Comparison of ENCODE assay signal across 18 cellular contexts in the genomic region with DNA sequence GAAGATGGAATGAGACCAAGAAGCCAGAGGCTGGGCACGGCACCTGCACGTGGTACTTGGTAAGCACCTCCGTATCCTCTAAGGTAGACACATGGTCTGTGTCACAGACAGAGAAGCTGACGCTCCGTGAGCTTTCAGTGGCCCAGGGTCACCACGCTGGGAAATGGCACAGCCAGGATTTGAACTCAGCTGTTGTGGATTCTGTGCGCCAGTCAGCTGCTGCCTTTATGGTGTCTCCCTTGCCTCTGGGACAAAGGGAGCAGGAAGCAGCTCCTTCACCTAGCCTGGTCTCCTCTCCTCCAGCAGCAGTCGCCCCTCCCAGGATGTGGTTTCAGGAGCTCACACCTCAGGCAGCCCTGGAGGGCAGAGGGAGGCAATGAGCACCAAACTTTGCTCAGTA.
DNase-seq lines count a peak whose midpoint lies in the region; ATAC-seq and TF ChIP-seq lines count a peak whose summit lies in the region.
"Had no signal": no experiment of that assay in that cellular context is flagged by ENCODE, and none has a peak within 500 bp of the region (broad histone marks: within the 10 kb centered on the region; RNA-seq: fewer than 3 reads in every experiment).

No MANE protein-coding gene starts in this region.

- H3K27me3 Mint-ChIP-seq in activated naive CD4-positive, alpha-beta T cell treated with anti-CD3 and anti-CD28 coated beads, Interleukin-2, amount 10 ng/mL, durations not matched to agents 7 days and 5 days: peaks cover 38% of the 10 kb centered on the region
- peaks cover 12% of the 10 kb centered on the region for H3K27me3 Mint-ChIP-seq in activated T-helper 2 cell treated with anti-CD3 and anti-CD28 coated beads, Interferon-gamma antibody, Interleukin-2, Interleukin-4, amounts not matched to agents 10 μg/mL and 5 μg/mL and 100 μg/mL, durations not matched to agents 14 hours and 24 hours and 36 hours (ENCODE audit: low read depth)
- H3K27me3 Mint-ChIP-seq in stimulated activated naive CD8-positive, alpha-beta T cell treated with anti-CD3 and anti-CD28 coated beads, Interleukin-15, amount 100 ng/mL, for 72 hours: peaks cover 45% of the 10 kb centered on the region

- H3K27ac Mint-ChIP-seq in activated naive CD4-positive, alpha-beta T cell treated with anti-CD3 and anti-CD28 coated beads, Interleukin-2, amount 10 ng/mL, durations not matched to agents 7 days and 5 days: no peak overlapping the region
- no peak overlapping the region for H3K27ac Mint-ChIP-seq in activated T-helper 2 cell treated with anti-CD3 and anti-CD28 coated beads, Interferon-gamma antibody, Interleukin-2, Interleukin-4, amounts not matched to agents 10 μg/mL and 5 μg/mL and 100 μg/mL, durations not matched to agents 14 hours and 24 hours and 36 hours
- H3K27ac Mint-ChIP-seq in stimulated activated naive CD8-positive, alpha-beta T cell treated with anti-CD3 and anti-CD28 coated beads, Interleukin-15, amount 100 ng/mL, for 72 hours: no peak overlapping the region
- H3K27ac Mint-ChIP-seq: activated naive CD8-positive, alpha-beta T cell; brain; T-cell had no signal

- intact Hi-C loops in activated T-helper 2 cell treated with anti-CD3 and anti-CD28 coated beads, Interferon-gamma antibody, Interleukin-2, Interleukin-4, amounts not matched to agents 10 μg/mL and 5 μg/mL and 100 μg/mL, durations not matched to agents 14 hours and 24 hours and 36 hours (cut with micrococcal nuclease): no loop called here
- intact Hi-C loops in stomach (cut with DNase I; ENCODE audit: low total_unique reads): no loop called here

- peaks cover 0 to 25% (median 4%) of the 10 kb centered on the region in 3 donors for H3K27me3 ChIP-seq in stomach
- H3K27me3 ChIP-seq: left lung had no signal

- ATAC-seq in stimulated activated naive CD8-positive, alpha-beta T cell treated with anti-CD3 and anti-CD28 coated beads, Interleukin-15, amount 100 ng/mL, for 72 hours: no peak
- ATAC-seq: sciatic nerve had no signal

- no peaks in the 10 kb centered on the region for H3K9me3 Mint-ChIP-seq in activated naive CD4-positive, alpha-beta T cell treated with anti-CD3 and anti-CD28 coated beads, Interleukin-2, amount 10 ng/mL, durations not matched to agents 7 days and 5 days
- H3K9me3 Mint-ChIP-seq in activated T-helper 2 cell treated with anti-CD3 and anti-CD28 coated beads, Interferon-gamma antibody, Interleukin-2, Interleukin-4, amounts not matched to agents 10 μg/mL and 5 μg/mL and 100 μg/mL, durations not matched to agents 14 hours and 24 hours and 36 hours: no peaks in the 10 kb centered on the region
- H3K9me3 Mint-ChIP-seq in stimulated activated naive CD8-positive, alpha-beta T cell treated with anti-CD3 and anti-CD28 coated beads, Interleukin-15, amount 100 ng/mL, for 72 hours: no peaks in the 10 kb centered on the region
- H3K9me3 Mint-ChIP-seq: brain, T-cell had no signal

- TF ChIP-seq EP300 in stomach (IDR thresholded peaks at IDR 0.05): no peak

- H3K4me3 Mint-ChIP-seq in activated naive CD4-positive, alpha-beta T cell treated with anti-CD3 and anti-CD28 coated beads, Interleukin-2, amount 10 ng/mL, durations not matched to agents 7 days and 5 days: no peak overlapping the region
- H3K4me3 Mint-ChIP-seq in activated T-helper 2 cell treated with anti-CD3 and anti-CD28 coated beads, Interferon-gamma antibody, Interleukin-2, Interleukin-4, amounts not matched to agents 10 μg/mL and 5 μg/mL and 100 μg/mL, durations not matched to agents 14 hours and 24 hours and 36 hours (ENCODE audit: low read depth): no peak overlapping the region
- H3K4me3 Mint-ChIP-seq in stimulated activated naive CD8-positive, alpha-beta T cell treated with anti-CD3 and anti-CD28 coated beads, Interleukin-15, amount 100 ng/mL, for 72 hours: peak overlapping the region in 1 of 2 donors; percentile 5
- H3K4me3 Mint-ChIP-seq: activated naive CD8-positive, alpha-beta T cell; brain had no signal

- H3K36me3 Mint-ChIP-seq in activated naive CD4-positive, alpha-beta T cell treated with anti-CD3 and anti-CD28 coated beads, Interleukin-2, amount 10 ng/mL, durations not matched to agents 7 days and 5 days: no peaks in the 10 kb centered on the region
- no peaks in the 10 kb centered on the region for H3K36me3 Mint-ChIP-seq in activated T-helper 2 cell treated with anti-CD3 and anti-CD28 coated beads, Interferon-gamma antibody, Interleukin-2, Interleukin-4, amounts not matched to agents 10 μg/mL and 5 μg/mL and 100 μg/mL, durations not matched to agents 14 hours and 24 hours and 36 hours (ENCODE audit: low read depth)
- H3K36me3 Mint-ChIP-seq: activated naive CD8-positive, alpha-beta T cell; brain; T-cell had no signal

- TF ChIP-seq POLR2A in stomach (IDR thresholded peaks at IDR 0.05): no peak

- CTCF ChIA-PET in activated naive CD4-positive, alpha-beta T cell treated with anti-CD3 and anti-CD28 coated beads, Interleukin-2, amount 10 ng/mL, durations not matched to agents 7 days and 5 days (lab: Charles Lee): no interaction called here

- H3K9me3 ChIP-seq in stomach: no peaks in the 10 kb centered on the region
- H3K9me3 ChIP-seq: left lung had no signal

- H3K4me1 ChIP-seq in stomach: peaks cover 0 to 10% (median 3%) of the 10 kb centered on the region in 4 donors

- DNase-seq in activated naive CD4-positive, alpha-beta T cell treated with anti-CD3 and anti-CD28 coated beads, Interleukin-2, amount 10 ng/mL, durations not matched to agents 7 days and 5 days: peak; percentile 54
- no peak for DNase-seq in activated naive CD4-positive, alpha-beta T cell treated with anti-CD3 and anti-CD28 coated beads, Interleukin-2, amount 50 U/mL, for 16 hours
- peak; percentile 53 for DNase-seq in Jurkat, Clone E6-1 (ENCODE audit: low read depth, low spot score)
- DNase-seq in activated T-helper 2 cell treated with anti-CD3 and anti-CD28 coated beads, Interferon-gamma antibody, Interleukin-2, Interleukin-4, amounts not matched to agents 10 μg/mL and 5 μg/mL and 100 μg/mL, durations not matched to agents 14 hours and 24 hours and 36 hours (ENCODE audit: low spot score): peak; percentile 5
- DNase-seq in stomach: peak; percentile 17
- DNase-seq in stimulated activated CD4-positive, alpha-beta T cell treated with anti-CD3 and anti-CD28 coated beads, Interleukin-4, amount 100 ng/mL, for 4 hours: no peak
- DNase-seq in stimulated activated naive CD8-positive, alpha-beta T cell treated with anti-CD3 and anti-CD28 coated beads, Interleukin-15, amount 100 ng/mL, for 72 hours: no peak
- no peak for DNase-seq in HUDEP-2 (lab: John Stamatoyannopoulos, UW; ENCODE audit: unreplicated experiment in 76 of 76)
- DNase-seq: foreskin melanocyte; GOT3; left lung; NCI-H2227 treated with DMSO at 0.1 percent for 48 hours; stimulated activated CD4-positive, alpha-beta T cell treated with anti-CD3 and anti-CD28 coated beads, Interleukin-2, amount 100 ng/mL, for 24 hours; WERI-Rb-1 had no signal

- peaks cover 23% of the 10 kb centered on the region for H3K4me1 Mint-ChIP-seq in activated naive CD4-positive, alpha-beta T cell treated with anti-CD3 and anti-CD28 coated beads, Interleukin-2, amount 10 ng/mL, durations not matched to agents 7 days and 5 days
- H3K4me1 Mint-ChIP-seq in activated T-helper 2 cell treated with anti-CD3 and anti-CD28 coated beads, Interferon-gamma antibody, Interleukin-2, Interleukin-4, amounts not matched to agents 10 μg/mL and 5 μg/mL and 100 μg/mL, durations not matched to agents 14 hours and 24 hours and 36 hours (ENCODE audit: low read depth): peaks cover 9% of the 10 kb centered on the region
- H3K4me1 Mint-ChIP-seq in stimulated activated naive CD8-positive, alpha-beta T cell treated with anti-CD3 and anti-CD28 coated beads, Interleukin-15, amount 100 ng/mL, for 72 hours: peaks cover 18% of the 10 kb centered on the region

- 70 to 81% (median 75%) methylated on average over 8 of the region's 8 CpGs for WGBS in stomach, 5 donors

- no peak overlapping the region for H3K4me3 ChIP-seq in Jurkat, Clone E6-1 (ENCODE audit: low read length)
- H3K4me3 ChIP-seq in stomach: no peak overlapping the region
- H3K4me3 ChIP-seq: left lung had no signal

- no peak overlapping the region for H3K27ac ChIP-seq in stomach
- H3K27ac ChIP-seq: left lung, WERI-Rb-1 had no signal

- no peak for TF ChIP-seq CTCF in stomach (IDR thresholded peaks at IDR 0.05)

- H3K36me3 ChIP-seq in stomach: no peaks in the 10 kb centered on the region
- H3K36me3 ChIP-seq: left lung, WERI-Rb-1 had no signal

Comparison
In these comparisons a context has a peak if more than half of its experiments do, and no peak if none do; other contexts are left out.
1. DNase-seq: peak in activated naive CD4-positive, alpha-beta T cell treated with anti-CD3 and anti-CD28 coated beads, Interleukin-2, amount 10 ng/mL, durations not matched to agents 7 days and 5 days (single experiment), Jurkat, Clone E6-1 (single experiment), activated T-helper 2 cell treated with anti-CD3 and anti-CD28 coated beads, Interferon-gamma antibody, Interleukin-2, Interleukin-4, amounts not matched to agents 10 μg/mL and 5 μg/mL and 100 μg/mL, durations not matched to agents 14 hours and 24 hours and 36 hours (single experiment) and stomach (single experiment); none in activated naive CD4-positive, alpha-beta T cell treated with anti-CD3 and anti-CD28 coated beads, Interleukin-2, amount 50 U/mL, for 16 hours (single experiment), stimulated activated CD4-positive, alpha-beta T cell treated with anti-CD3 and anti-CD28 coated beads, Interleukin-4, amount 100 ng/mL, for 4 hours (0 of 2), stimulated activated naive CD8-positive, alpha-beta T cell treated with anti-CD3 and anti-CD28 coated beads, Interleukin-15, amount 100 ng/mL, for 72 hours (0 of 2) and HUDEP-2 (0 of 76).